ENCODE assay signal across 16 cellular contexts in the genomic region with DNA sequence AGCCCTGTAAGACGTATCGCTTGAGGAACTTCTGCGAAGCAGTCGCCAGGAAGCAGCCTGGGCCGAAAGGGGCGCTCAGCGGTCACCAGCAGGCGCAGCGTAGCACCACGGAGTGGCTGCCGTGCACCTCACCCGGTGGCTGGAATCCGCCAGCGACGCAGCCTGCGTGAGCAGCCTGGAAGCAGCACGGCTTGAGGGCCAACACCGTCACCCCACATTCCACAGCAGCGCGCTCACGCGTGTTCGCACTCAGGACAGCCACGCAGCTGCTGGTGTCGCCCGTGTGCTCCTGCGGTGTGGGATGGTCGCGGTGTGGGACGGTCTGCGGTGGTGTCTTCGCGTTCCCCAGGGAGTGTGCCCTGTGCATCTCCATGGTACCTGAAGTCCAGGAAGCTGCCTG.
"Had no signal": no experiment of that assay in that cellular context is flagged by ENCODE, and none has a peak within 500 bp of the region (broad histone marks: within the 10 kb centered on the region; RNA-seq: fewer than 3 reads in every experiment).

No MANE protein-coding gene starts in this region.

- ATAC-seq: naive thymus-derived CD4-positive, alpha-beta T cell; upper lobe of right lung had no signal

- H3K27me3 ChIP-seq: cardiac muscle cell, upper lobe of right lung had no signal

- DNase-seq: activated CD4-positive, alpha-beta T cell treated with anti-CD3 and anti-CD28 coated beads for 1 hour; activated CD8-positive, alpha-beta memory T cell treated with anti-CD3 and anti-CD28 coated beads for 24 hours; activated naive CD8-positive, alpha-beta T cell treated with anti-CD3 and anti-CD28 coated beads, Interleukin-2, amount 10 ng/mL, durations not matched to agents 7 days and 5 days; amygdala; effector memory CD4-positive, alpha-beta T cell; immature natural killer cell; mesenchymal stem cell; naive thymus-derived CD4-positive, alpha-beta T cell; posterior cingulate gyrus; retina; stimulated activated CD8-positive, alpha-beta memory T cell treated with anti-CD3 and anti-CD28 coated beads, Interleukin-4, amount 100 ng/mL, for 48 hours; stimulated activated naive CD4-positive, alpha-beta T cell; T-helper 2 cell; upper lobe of right lung had no signal

- H3K4me1 ChIP-seq: upper lobe of right lung had no signal

- H3K4me3 ChIP-seq: cardiac muscle cell, upper lobe of right lung had no signal

- H3K27ac ChIP-seq: cardiac muscle cell, upper lobe of right lung, VCaP had no signal

- H3K9me3 ChIP-seq: upper lobe of right lung had no signal
